ENCODE assay signal across 14 cellular contexts in the genomic region with DNA sequence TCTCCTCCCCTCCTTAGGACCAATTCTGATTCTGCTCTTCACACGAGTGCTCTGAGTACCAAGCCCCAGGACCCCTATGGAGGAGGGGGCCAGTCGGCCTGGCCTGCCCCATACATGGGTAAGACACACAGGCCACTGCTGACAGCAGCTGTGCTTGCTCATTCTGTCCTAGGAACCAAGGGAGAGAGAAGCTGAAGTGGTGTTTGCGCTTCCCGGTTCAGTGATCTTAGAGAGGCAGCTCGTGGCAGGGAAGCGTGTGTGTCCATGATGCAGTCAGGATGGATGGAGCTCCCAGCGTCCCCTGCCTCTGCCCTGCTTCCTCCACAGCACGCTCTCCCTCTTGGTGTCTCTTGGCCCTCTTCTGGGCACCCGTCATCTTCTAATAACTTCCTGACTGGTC.
DNase-seq lines count a peak whose midpoint lies in the region; ATAC-seq and TF ChIP-seq lines count a peak whose summit lies in the region.
"Had no signal": no experiment of that assay in that cellular context is flagged by ENCODE, and none has a peak within 500 bp of the region (broad histone marks: within the 10 kb centered on the region; RNA-seq: fewer than 3 reads in every experiment).

No MANE protein-coding gene starts in this region.

- H3K27me3 ChIP-seq in Panc1 (ENCODE audit: control insufficient read depth, insufficient read depth, low read length) (no peaks in the 10 kb centered on the region), endodermal cell (ENCODE audit: control insufficient read depth, insufficient read depth, low read length, poor library complexity, severe bottlenecking) (no peaks in the 10 kb centered on the region)
- H3K27me3 ChIP-seq in naive thymus-derived CD4-positive, alpha-beta T cell (ENCODE audit: control insufficient read depth in 2 of 2, insufficient read depth in 2 of 2, low read length in 2 of 2), result no peaks in the 10 kb centered on the region
- H3K27me3 ChIP-seq: heart left ventricle had no signal

- H3K4me3 Mint-ChIP-seq in naive thymus-derived CD4-positive, alpha-beta T cell, result no peak overlapping the region
- no peak overlapping the region for H3K4me3 Mint-ChIP-seq in endodermal cell

- H3K4me1 ChIP-seq in Panc1 (ENCODE audit: control insufficient read depth, insufficient read depth, low read length), result no peaks in the 10 kb centered on the region
- peaks cover 0 to 11% of the 10 kb centered on the region in 2 donors for H3K4me1 ChIP-seq in naive thymus-derived CD4-positive, alpha-beta T cell (ENCODE audit: control insufficient read depth in 2 of 2, insufficient read depth in 2 of 2, low read length in 2 of 2)
- H3K4me1 ChIP-seq in endodermal cell (ENCODE audit: control insufficient read depth, insufficient read depth, low read length), result peaks cover 3% of the 10 kb centered on the region

- DNase-seq in COLO668 (lab: John Stamatoyannopoulos, UW; ENCODE audit: unreplicated experiment) (peak; percentile 87), NCI-H128 (lab: John Stamatoyannopoulos, UW; ENCODE audit: unreplicated experiment) (peak; percentile 56), Panc1 (ENCODE audit: low read depth, low spot score) (no peak), nucleus accumbens (lab: John Stamatoyannopoulos, UW) (no peak), endodermal cell (no peak), putamen (ENCODE audit: low spot score) (no peak)
- DNase-seq in naive thymus-derived CD4-positive, alpha-beta T cell, result no peak
- DNase-seq: central memory CD4-positive, alpha-beta T cell; heart left ventricle; RPMI8226; stimulated activated naive CD4-positive, alpha-beta T cell treated with Interleukin-2 at 50 U/mL for 16 hours; T1000 had no signal

- no TSS peak for BruUV-seq in Panc1 (replicated peaks; lab: Mats Ljungman, UMichigan)

- H3K4me1 Mint-ChIP-seq in naive thymus-derived CD4-positive, alpha-beta T cell, result peaks cover 21 to 66% (median 45%) of the 10 kb centered on the region in 7 donors
- H3K4me1 Mint-ChIP-seq in endodermal cell, result peaks cover 39% of the 10 kb centered on the region

- H3K27ac ChIP-seq in Panc1 (ENCODE audit: low read length) (no peak overlapping the region), endodermal cell (ENCODE audit: low read depth, low read length) (no peak overlapping the region)
- no peak overlapping the region for H3K27ac ChIP-seq in naive thymus-derived CD4-positive, alpha-beta T cell (ENCODE audit: low read depth, low read length)

- H3K9ac ChIP-seq in endodermal cell (ENCODE audit: extremely low read depth, low read length, poor library complexity, severe bottlenecking), result no peak overlapping the region

- ATAC-seq in Panc1 (peak; percentile 43), GM21360 (IDR thresholded peaks at IDR 0.05; ENCODE audit: unreplicated experiment) (no peak)
- no peak for ATAC-seq in naive thymus-derived CD4-positive, alpha-beta T cell
- ATAC-seq: heart left ventricle, sciatic nerve had no signal

- peaks cover 0 to 1% (median 0%) of the 10 kb centered on the region in 11 donors for H3K9me3 Mint-ChIP-seq in naive thymus-derived CD4-positive, alpha-beta T cell
- no peaks in the 10 kb centered on the region for H3K9me3 Mint-ChIP-seq in endodermal cell

- intact Hi-C loops in Panc1 (cut with micrococcal nuclease; ENCODE audit: unreplicated experiment), result no loop called here
- intact Hi-C loops in naive thymus-derived CD4-positive, alpha-beta T cell (cut with micrococcal nuclease), result no loop called here

- peaks cover 20 to 56% (median 36%) of the 10 kb centered on the region in 5 donors for H3K36me3 Mint-ChIP-seq in naive thymus-derived CD4-positive, alpha-beta T cell
- H3K36me3 Mint-ChIP-seq in endodermal cell (ENCODE audit: low read depth), result peaks cover 11% of the 10 kb centered on the region

- H3K27ac Mint-ChIP-seq in naive thymus-derived CD4-positive, alpha-beta T cell, result peak overlapping the region in 8 of 9 donors; percentile 10 to 85 (median 38)
- H3K27ac Mint-ChIP-seq in endodermal cell, result no peak overlapping the region

- POLR2A ChIA-PET in Panc1 (lab: Charles Lee), result no interaction called here
- POLR2A ChIA-PET in naive thymus-derived CD4-positive, alpha-beta T cell (lab: Charles Lee), result interaction anchor here (0.8 to 1.5 kb wide), 2 partner anchors 9 to 70 kb away, joined by 3 to 4 read pairs; no protein-coding TSS in a partner anchor

- in situ Hi-C loops in Panc1 (cut with HindIII; ENCODE audit: low pct_unique_long_range_greater_than_20kb, low sequenced_read_pairs), result no loop called here

- H3K36me3 ChIP-seq in Panc1 (ENCODE audit: control insufficient read depth, insufficient read depth, low read length), result 0 out of 2 replicates have a peak, but pooled peaks cover 2% of the 10 kb centered on the region
- peaks cover 0 to 54% (median 4%) of the 10 kb centered on the region in 3 experiments for H3K36me3 ChIP-seq in naive thymus-derived CD4-positive, alpha-beta T cell (ENCODE audit: control insufficient read depth in 2 of 3, insufficient read depth in 3 of 3, low read length in 3 of 3)
- no peaks in the 10 kb centered on the region for H3K36me3 ChIP-seq in endodermal cell (ENCODE audit: control insufficient read depth, insufficient read depth, low read length)

- no peaks in the 10 kb centered on the region for H3K9me3 ChIP-seq in Panc1 (ENCODE audit: control insufficient read depth, insufficient read depth, low read depth, low read length)
- no peaks in the 10 kb centered on the region for H3K9me3 ChIP-seq in naive thymus-derived CD4-positive, alpha-beta T cell (ENCODE audit: control insufficient read depth in 2 of 3, low read length in 3 of 3)
- no peaks in the 10 kb centered on the region for H3K9me3 ChIP-seq in endodermal cell (ENCODE audit: control insufficient read depth, low read length)
- H3K9me3 ChIP-seq: heart left ventricle had no signal

- TF ChIP-seq CTCF in Panc1 (IDR thresholded peaks at IDR 0.05), result no peak
- no peak for TF ChIP-seq CTCF in endodermal cell (conservative IDR thresholded peaks at IDR 0.05)

- 88 to 89% methylated on average over 7 to 9 of the region's 9 CpGs for WGBS in endodermal cell (ENCODE audit: insufficient coverage in 1 of 2, insufficient read length in 1 of 2), 2 experiments

- H3K27me3 Mint-ChIP-seq in naive thymus-derived CD4-positive, alpha-beta T cell, result no peaks in the 10 kb centered on the region
- no peaks in the 10 kb centered on the region for H3K27me3 Mint-ChIP-seq in endodermal cell (ENCODE audit: insufficient read depth)

- CTCF ChIA-PET in Panc1 (lab: Charles Lee), result no interaction called here
- CTCF ChIA-PET in naive thymus-derived CD4-positive, alpha-beta T cell (lab: Charles Lee), result interaction anchor here (0.6 to 1.2 kb wide), 2 partner anchors 11 to 73 kb away, joined by 3 read pairs; no protein-coding TSS in a partner anchor

- H3K4me3 ChIP-seq in Panc1 (ENCODE audit: low read depth in 2 of 2, low read length in 2 of 2), result no peak overlapping the region
- H3K4me3 ChIP-seq in naive thymus-derived CD4-positive, alpha-beta T cell (ENCODE audit: low read length), result no peak overlapping the region
- H3K4me3 ChIP-seq in endodermal cell (ENCODE audit: low read length), result no peak overlapping the region
- H3K4me3 ChIP-seq: heart left ventricle had no signal

Comparison
In these comparisons a context has a peak if more than half of its experiments do, and no peak if none do; other contexts are left out.
1. DNase-seq: peak in COLO668 (single experiment) and NCI-H128 (single experiment); none in Panc1 (single experiment), naive thymus-derived CD4-positive, alpha-beta T cell (0 of 9), nucleus accumbens (0 of 56), endodermal cell (single experiment) and putamen (single experiment).